ENCODE assay signal across 11 cellular contexts in genomic region chr1:1987142-1987510, GRCh38. TPM values are rescaled to one million over a fixed set of nuclear protein-coding genes. Genes with fewer than 3 reads are reported as not detected.
"Had no signal": no experiment of that assay in that cellular context is flagged by ENCODE, and none has a peak within 500 bp of the region (broad histone marks: within the 10 kb centered on the region; RNA-seq: fewer than 3 reads in every experiment).

No MANE protein-coding gene starts in this region.

- H3K27ac ChIP-seq: GM23248, HL-60 had no signal

- H3K4me1 ChIP-seq: HAP-1 had no signal

- H3K9me3 ChIP-seq: HAP-1 had no signal

- DNase-seq: GM23248, GOT3, HFFc6, IMR-90 had no signal

- H2AFZ ChIP-seq: GM23248 had no signal

- ATAC-seq: HCT116, K562 had no signal

- H3K4me3 Mint-ChIP-seq: HFFc6 had no signal

- H3K27ac Mint-ChIP-seq: HFFc6 had no signal

- H3K4me3 ChIP-seq: GM23248, HAP-1, K562 had no signal

- H3K36me3 ChIP-seq: HAP-1 had no signal

RNA-seq across cellular contexts. Expression of gene CFAP74, which starts 16.5 kb away (rescaled TPM):
- total RNA-seq: GM23248, H4, H7, HFFc6, HT1080, IMR-90 had no signal
- polyA plus RNA-seq: GM23248, IMR-90 had no signal

RNA-seq across cellular contexts. Expression of gene GABRD, which starts 32.0 kb away (rescaled TPM):
- total RNA-seq: GM23248, HFFc6, HT1080, IMR-90 had no signal
- polyA plus RNA-seq: GM23248, IMR-90, K562 had no signal
